Comparison of ENCODE assay signal across 1 cellular context in the genomic region with DNA sequence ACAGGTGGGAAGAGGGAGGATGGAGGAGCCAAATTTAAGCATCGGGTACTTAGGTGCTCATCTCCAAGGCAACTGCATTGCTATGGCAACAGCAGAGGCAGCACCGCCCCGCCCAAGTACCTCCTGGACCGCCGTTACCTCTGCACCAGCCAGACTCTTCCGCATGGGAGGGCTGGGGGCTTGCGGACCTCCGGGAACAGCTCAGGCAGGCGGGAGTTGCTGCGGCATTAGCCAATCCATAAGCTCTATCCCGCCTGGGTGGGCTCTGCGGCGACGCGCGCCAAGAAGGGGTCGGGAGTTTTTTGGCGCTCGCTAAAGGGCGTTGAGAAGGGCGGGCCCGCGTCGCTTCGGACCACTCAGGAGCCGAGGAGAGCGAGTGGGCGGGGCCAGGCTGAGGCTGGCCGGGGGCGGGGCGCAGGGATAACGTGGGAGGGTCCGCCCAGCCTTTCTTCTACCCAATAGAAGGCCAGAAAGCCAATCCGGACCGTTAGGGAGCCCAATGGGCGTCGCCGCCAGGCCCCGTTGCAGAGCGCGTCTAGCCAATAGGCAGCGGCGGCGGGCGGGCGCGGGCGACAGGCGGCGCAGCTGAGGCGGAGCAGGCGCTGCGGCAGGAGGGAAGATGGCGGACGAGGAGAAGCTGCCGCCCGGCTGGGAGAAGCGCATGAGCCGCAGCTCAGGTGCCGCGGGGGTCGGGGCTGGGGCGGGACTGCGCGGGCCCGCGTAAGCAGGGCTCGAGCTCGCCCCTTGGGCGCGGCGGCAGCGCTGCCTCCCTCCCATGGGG.
A peak's percentile ranks its signal among the peaks of the same experiment; 100 is the strongest.
TF ChIP-seq lines count a peak whose summit lies in the region.

A gene (plus strand): TSS at position 593 of the 781 bp plus-strand sequence. CDS start 27 bp downstream, at position 620.

TF ChIP-seq in HEK293, 187 proteins besides CTCF, POLR2A, EP300 and RAD21 (continued from another document and continues in another):
- TF ChIP-seq, protein P1, sequence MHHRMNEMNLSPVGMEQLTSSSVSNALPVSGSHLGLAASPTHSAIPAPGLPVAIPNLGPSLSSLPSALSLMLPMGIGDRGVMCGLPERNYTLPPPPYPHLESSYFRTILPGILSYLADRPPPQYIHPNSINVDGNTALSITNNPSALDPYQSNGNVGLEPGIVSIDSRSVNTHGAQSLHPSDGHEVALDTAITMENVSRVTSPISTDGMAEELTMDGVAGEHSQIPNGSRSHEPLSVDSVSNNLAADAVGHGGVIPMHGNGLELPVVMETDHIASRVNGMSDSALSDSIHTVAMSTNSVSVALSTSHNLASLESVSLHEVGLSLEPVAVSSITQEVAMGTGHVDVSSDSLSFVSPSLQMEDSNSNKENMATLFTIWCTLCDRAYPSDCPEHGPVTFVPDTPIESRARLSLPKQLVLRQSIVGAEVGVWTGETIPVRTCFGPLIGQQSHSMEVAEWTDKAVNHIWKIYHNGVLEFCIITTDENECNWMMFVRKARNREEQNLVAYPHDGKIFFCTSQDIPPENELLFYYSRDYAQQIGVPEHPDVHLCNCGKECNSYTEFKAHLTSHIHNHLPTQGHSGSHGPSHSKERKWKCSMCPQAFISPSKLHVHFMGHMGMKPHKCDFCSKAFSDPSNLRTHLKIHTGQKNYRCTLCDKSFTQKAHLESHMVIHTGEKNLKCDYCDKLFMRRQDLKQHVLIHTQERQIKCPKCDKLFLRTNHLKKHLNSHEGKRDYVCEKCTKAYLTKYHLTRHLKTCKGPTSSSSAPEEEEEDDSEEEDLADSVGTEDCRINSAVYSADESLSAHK (tag by site-specific recombination; IDR thresholded peaks at IDR 0.05): no peak
- TF ChIP-seq ZNF792 (tag by site-specific recombination; IDR thresholded peaks at IDR 0.05) (no peak), ZNF223 (tag by site-specific recombination; IDR thresholded peaks at IDR 0.05) (no peak), ZNF311 (tag by site-specific recombination; IDR thresholded peaks at IDR 0.05; ENCODE audit: borderline replicate concordance) (no peak), ZNF341 (tag by site-specific recombination; IDR thresholded peaks at IDR 0.05; ENCODE audit: low read depth) (peak; percentile 99), ZFP37 (tag by site-specific recombination; IDR thresholded peaks at IDR 0.05) (no peak), ZNF544 (tag by site-specific recombination; IDR thresholded peaks at IDR 0.05) (no peak), SP7 (tag by site-specific recombination; IDR thresholded peaks at IDR 0.05) (0 out of 2 replicates have a peak, but pooled peaks have one; percentile 42), OVOL3 (tag by site-specific recombination; IDR thresholded peaks at IDR 0.05) (no peak), ZNF416 (tag by site-specific recombination; IDR thresholded peaks at IDR 0.05) (no peak), ZNF157 (tag by site-specific recombination; IDR thresholded peaks at IDR 0.05) (no peak), ZNF707 (tag by site-specific recombination; IDR thresholded peaks at IDR 0.05) (no peak), ZNF169 (tag by site-specific recombination; IDR thresholded peaks at IDR 0.05) (no peak), WT1 (tag by site-specific recombination; IDR thresholded peaks at IDR 0.05) (no peak), ZNF248 (tag by site-specific recombination; IDR thresholded peaks at IDR 0.05) (no peak), ZNF114 (tag by site-specific recombination; IDR thresholded peaks at IDR 0.05) (no peak), ZNF423 (tag by site-specific recombination; IDR thresholded peaks at IDR 0.05) (no peak), ZNF549 (tag by site-specific recombination; IDR thresholded peaks at IDR 0.05) (no peak), ZNF658 (tag by site-specific recombination; IDR thresholded peaks at IDR 0.05) (no peak), TRIM28 (IDR thresholded peaks at IDR 0.05; ENCODE audit: borderline replicate concordance, low read length) (no peak), ZNF350 (tag by site-specific recombination; IDR thresholded peaks at IDR 0.05) (no peak), GFI1B (tag by site-specific recombination; IDR thresholded peaks at IDR 0.05) (no peak), ZNF830 (tag by site-specific recombination; IDR thresholded peaks at IDR 0.05; ENCODE audit: low read depth) (no peak), ZNF239 (tag by site-specific recombination; IDR thresholded peaks at IDR 0.05) (no peak), ZNF140 (tag by site-specific recombination; IDR thresholded peaks at IDR 0.05) (no peak), ZNF623 (tag by site-specific recombination; IDR thresholded peaks at IDR 0.05) (no peak), EGR2 (tag by site-specific recombination; IDR thresholded peaks at IDR 0.05; ENCODE audit: low read depth) (peak; percentile 89), ZNF2 (tag by site-specific recombination; IDR thresholded peaks at IDR 0.05) (no peak; the same call in 1 of the 2 replicates), ZNF155 (tag by site-specific recombination; IDR thresholded peaks at IDR 0.05) (no peak), KLF8 (tag by site-specific recombination; IDR thresholded peaks at IDR 0.05) (peak; percentile 97), ZNF571 (tag by site-specific recombination; IDR thresholded peaks at IDR 0.05) (no peak), ZNF660 (tag by site-specific recombination; IDR thresholded peaks at IDR 0.05) (peak; percentile 29; the same call in 1 of the 2 replicates), ZNF266 (tag by site-specific recombination; IDR thresholded peaks at IDR 0.05; ENCODE audit: low read depth) (no peak), YY1 (tag by site-specific recombination; IDR thresholded peaks at IDR 0.05) (peak; percentile 75), HOXC10 (CRISPR knock-in tag; IDR thresholded peaks at IDR 0.05) (no peak), ZNF133 (tag by site-specific recombination; IDR thresholded peaks at IDR 0.05) (no peak), ZNF701 (tag by site-specific recombination; IDR thresholded peaks at IDR 0.05) (no peak), ZNF843 (tag by site-specific recombination; IDR thresholded peaks at IDR 0.05) (no peak), ZNF121 (tag by site-specific recombination; IDR thresholded peaks at IDR 0.05) (no peak), ZNF555 (tag by site-specific recombination; conservative IDR thresholded peaks at IDR 0.05) (no peak), MYNN (tag by site-specific recombination; IDR thresholded peaks at IDR 0.05; ENCODE audit: borderline replicate concordance) (peak; percentile 99), ZXDB (tag by site-specific recombination; IDR thresholded peaks at IDR 0.05) (peak; percentile 69; the same call in 1 of the 2 replicates), ZNF146 (tag by site-specific recombination; IDR thresholded peaks at IDR 0.05) (no peak)
- TF ChIP-seq, protein P2, sequence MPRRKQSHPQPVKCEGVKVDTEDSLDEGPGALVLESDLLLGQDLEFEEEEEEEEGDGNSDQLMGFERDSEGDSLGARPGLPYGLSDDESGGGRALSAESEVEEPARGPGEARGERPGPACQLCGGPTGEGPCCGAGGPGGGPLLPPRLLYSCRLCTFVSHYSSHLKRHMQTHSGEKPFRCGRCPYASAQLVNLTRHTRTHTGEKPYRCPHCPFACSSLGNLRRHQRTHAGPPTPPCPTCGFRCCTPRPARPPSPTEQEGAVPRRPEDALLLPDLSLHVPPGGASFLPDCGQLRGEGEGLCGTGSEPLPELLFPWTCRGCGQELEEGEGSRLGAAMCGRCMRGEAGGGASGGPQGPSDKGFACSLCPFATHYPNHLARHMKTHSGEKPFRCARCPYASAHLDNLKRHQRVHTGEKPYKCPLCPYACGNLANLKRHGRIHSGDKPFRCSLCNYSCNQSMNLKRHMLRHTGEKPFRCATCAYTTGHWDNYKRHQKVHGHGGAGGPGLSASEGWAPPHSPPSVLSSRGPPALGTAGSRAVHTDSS (tag by site-specific recombination; IDR thresholded peaks at IDR 0.05): no peak
- TF ChIP-seq, protein P3, sequence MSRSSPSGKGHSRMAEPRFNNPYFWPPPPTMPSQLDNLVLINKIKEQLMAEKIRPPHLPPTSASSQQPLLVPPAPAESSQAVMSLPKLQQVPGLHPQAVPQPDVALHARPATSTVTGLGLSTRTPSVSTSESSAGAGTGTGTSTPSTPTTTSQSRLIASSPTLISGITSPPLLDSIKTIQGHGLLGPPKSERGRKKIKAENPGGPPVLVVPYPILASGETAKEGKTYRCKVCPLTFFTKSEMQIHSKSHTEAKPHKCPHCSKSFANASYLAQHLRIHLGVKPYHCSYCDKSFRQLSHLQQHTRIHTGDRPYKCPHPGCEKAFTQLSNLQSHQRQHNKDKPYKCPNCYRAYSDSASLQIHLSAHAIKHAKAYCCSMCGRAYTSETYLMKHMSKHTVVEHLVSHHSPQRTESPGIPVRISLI (tag by site-specific recombination; IDR thresholded peaks at IDR 0.05): no peak
- TF ChIP-seq, protein P4, sequence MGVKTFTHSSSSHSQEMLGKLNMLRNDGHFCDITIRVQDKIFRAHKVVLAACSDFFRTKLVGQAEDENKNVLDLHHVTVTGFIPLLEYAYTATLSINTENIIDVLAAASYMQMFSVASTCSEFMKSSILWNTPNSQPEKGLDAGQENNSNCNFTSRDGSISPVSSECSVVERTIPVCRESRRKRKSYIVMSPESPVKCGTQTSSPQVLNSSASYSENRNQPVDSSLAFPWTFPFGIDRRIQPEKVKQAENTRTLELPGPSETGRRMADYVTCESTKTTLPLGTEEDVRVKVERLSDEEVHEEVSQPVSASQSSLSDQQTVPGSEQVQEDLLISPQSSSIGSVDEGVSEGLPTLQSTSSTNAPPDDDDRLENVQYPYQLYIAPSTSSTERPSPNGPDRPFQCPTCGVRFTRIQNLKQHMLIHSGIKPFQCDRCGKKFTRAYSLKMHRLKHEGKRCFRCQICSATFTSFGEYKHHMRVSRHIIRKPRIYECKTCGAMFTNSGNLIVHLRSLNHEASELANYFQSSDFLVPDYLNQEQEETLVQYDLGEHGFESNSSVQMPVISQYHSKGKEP (tag by site-specific recombination; IDR thresholded peaks at IDR 0.05): no peak
- TF ChIP-seq, protein P5, sequence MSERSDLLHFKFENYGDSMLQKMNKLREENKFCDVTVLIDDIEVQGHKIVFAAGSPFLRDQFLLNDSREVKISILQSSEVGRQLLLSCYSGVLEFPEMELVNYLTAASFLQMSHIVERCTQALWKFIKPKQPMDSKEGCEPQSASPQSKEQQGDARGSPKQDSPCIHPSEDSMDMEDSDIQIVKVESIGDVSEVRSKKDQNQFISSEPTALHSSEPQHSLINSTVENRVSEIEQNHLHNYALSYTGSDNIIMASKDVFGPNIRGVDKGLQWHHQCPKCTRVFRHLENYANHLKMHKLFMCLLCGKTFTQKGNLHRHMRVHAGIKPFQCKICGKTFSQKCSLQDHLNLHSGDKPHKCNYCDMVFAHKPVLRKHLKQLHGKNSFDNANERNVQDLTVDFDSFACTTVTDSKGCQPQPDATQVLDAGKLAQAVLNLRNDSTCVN (tag by site-specific recombination; optimal IDR thresholded peaks at IDR 0.05): peak; percentile 81
- TF ChIP-seq, protein P6, sequence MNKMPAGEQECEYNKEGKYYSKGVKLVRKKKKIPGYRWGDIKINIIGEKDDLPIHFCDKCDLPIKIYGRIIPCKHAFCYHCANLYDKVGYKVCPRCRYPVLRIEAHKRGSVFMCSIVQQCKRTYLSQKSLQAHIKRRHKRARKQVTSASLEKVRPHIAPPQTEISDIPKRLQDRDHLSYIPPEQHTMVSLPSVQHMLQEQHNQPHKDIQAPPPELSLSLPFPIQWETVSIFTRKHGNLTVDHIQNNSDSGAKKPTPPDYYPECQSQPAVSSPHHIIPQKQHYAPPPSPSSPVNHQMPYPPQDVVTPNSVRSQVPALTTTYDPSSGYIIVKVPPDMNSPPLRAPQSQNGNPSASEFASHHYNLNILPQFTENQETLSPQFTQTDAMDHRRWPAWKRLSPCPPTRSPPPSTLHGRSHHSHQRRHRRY (tag by site-specific recombination; IDR thresholded peaks at IDR 0.05): no peak
- TF ChIP-seq, protein P7, sequence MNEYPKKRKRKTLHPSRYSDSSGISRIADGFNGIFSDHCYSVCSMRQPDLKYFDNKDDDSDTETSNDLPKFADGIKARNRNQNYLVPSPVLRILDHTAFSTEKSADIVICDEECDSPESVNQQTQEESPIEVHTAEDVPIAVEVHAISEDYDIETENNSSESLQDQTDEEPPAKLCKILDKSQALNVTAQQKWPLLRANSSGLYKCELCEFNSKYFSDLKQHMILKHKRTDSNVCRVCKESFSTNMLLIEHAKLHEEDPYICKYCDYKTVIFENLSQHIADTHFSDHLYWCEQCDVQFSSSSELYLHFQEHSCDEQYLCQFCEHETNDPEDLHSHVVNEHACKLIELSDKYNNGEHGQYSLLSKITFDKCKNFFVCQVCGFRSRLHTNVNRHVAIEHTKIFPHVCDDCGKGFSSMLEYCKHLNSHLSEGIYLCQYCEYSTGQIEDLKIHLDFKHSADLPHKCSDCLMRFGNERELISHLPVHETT (tag by site-specific recombination; IDR thresholded peaks at IDR 0.05): no peak
- TF ChIP-seq, protein P8, sequence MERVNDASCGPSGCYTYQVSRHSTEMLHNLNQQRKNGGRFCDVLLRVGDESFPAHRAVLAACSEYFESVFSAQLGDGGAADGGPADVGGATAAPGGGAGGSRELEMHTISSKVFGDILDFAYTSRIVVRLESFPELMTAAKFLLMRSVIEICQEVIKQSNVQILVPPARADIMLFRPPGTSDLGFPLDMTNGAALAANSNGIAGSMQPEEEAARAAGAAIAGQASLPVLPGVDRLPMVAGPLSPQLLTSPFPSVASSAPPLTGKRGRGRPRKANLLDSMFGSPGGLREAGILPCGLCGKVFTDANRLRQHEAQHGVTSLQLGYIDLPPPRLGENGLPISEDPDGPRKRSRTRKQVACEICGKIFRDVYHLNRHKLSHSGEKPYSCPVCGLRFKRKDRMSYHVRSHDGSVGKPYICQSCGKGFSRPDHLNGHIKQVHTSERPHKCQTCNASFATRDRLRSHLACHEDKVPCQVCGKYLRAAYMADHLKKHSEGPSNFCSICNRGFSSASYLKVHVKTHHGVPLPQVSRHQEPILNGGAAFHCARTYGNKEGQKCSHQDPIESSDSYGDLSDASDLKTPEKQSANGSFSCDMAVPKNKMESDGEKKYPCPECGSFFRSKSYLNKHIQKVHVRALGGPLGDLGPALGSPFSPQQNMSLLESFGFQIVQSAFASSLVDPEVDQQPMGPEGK (tag by site-specific recombination; IDR thresholded peaks at IDR 0.05): peak; percentile 73; the same call in 1 of the 2 replicates
- TF ChIP-seq, protein P9, sequence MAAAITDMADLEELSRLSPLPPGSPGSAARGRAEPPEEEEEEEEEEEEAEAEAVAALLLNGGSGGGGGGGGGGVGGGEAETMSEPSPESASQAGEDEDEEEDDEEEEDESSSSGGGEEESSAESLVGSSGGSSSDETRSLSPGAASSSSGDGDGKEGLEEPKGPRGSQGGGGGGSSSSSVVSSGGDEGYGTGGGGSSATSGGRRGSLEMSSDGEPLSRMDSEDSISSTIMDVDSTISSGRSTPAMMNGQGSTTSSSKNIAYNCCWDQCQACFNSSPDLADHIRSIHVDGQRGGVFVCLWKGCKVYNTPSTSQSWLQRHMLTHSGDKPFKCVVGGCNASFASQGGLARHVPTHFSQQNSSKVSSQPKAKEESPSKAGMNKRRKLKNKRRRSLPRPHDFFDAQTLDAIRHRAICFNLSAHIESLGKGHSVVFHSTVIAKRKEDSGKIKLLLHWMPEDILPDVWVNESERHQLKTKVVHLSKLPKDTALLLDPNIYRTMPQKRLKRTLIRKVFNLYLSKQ (tag by site-specific recombination; IDR thresholded peaks at IDR 0.05; ENCODE audit: borderline replicate concordance): no peak
- TF ChIP-seq, protein P10, sequence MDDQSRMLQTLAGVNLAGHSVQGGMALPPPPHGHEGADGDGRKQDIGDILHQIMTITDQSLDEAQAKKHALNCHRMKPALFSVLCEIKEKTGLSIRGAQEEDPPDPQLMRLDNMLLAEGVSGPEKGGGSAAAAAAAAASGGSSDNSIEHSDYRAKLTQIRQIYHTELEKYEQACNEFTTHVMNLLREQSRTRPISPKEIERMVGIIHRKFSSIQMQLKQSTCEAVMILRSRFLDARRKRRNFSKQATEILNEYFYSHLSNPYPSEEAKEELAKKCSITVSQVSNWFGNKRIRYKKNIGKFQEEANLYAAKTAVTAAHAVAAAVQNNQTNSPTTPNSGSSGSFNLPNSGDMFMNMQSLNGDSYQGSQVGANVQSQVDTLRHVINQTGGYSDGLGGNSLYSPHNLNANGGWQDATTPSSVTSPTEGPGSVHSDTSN (CRISPR knock-in tag; IDR thresholded peaks at IDR 0.05): no peak
